17 cellular contexts compared by ENCODE assay signal in genomic region chr10:90587081-90587491, GRCh38.
DNase-seq lines count a peak whose midpoint lies in the region; TF ChIP-seq lines count a peak whose summit lies in the region.
"Had no signal": no experiment of that assay in that cellular context is flagged by ENCODE, and none has a peak within 500 bp of the region (broad histone marks: within the 10 kb centered on the region; RNA-seq: fewer than 3 reads in every experiment).

No MANE protein-coding gene starts in this region.

- TF ChIP-seq CTCF in brain microvascular endothelial cell (IDR thresholded peaks at IDR 0.05; ENCODE audit: low read depth, low read length, missing control alignments), result no peak

- peak; percentile 41 for DNase-seq in DMS53 treated with DMSO at 0.1 percent for 48 hours (lab: John Stamatoyannopoulos, UW; ENCODE audit: unreplicated experiment)
- DNase-seq in NCI-H226, result peak; percentile 85
- DNase-seq in brain microvascular endothelial cell, result peak; percentile 78
- DNase-seq in kidney glomerular epithelial cell (lab: John Stamatoyannopoulos, UW), result peak; percentile 78
- DNase-seq in activated effector memory CD4-positive, alpha-beta T cell treated with Interleukin-2 at 50 U/mL for 16 hours, result no peak
- no peak for DNase-seq in iPS-NIHi11 (ENCODE audit: low spot score)
- DNase-seq in dermis blood vessel endothelial cell, result no peak
- no peak for DNase-seq in activated CD4-positive, alpha-beta T cell treated with anti-CD3 and anti-CD28 coated beads for 48 hours
- DNase-seq: activated B cell treated with CpG ODN at 0.5 μM for 24 hours; amniotic stem cell; DMS153; naive B cell; NCI-H2081 treated with DMSO at 0.1 percent for 48 hours; retina; stimulated activated CD4-positive, alpha-beta T cell treated with anti-CD3 and anti-CD28 coated beads, Interleukin-4, amount 100 ng/mL, for 4 hours; stimulated activated naive CD4-positive, alpha-beta T cell had no signal

- in situ Hi-C loops in brain microvascular endothelial cell (cut with HindIII; ENCODE audit: low pct_ligation_motif_present, low sequenced_read_pairs), result no loop called here

- no peak overlapping the region for H3K4me3 ChIP-seq in brain microvascular endothelial cell (ENCODE audit: low read depth, low read length)

- H3K27ac ChIP-seq in brain microvascular endothelial cell, result no peak overlapping the region
- H3K27ac ChIP-seq: KMS-11 had no signal

- H3K27me3 ChIP-seq in brain microvascular endothelial cell (replicated peaks), result no peaks in the 10 kb centered on the region

- H3K36me3 ChIP-seq in brain microvascular endothelial cell (replicated peaks), result no peaks in the 10 kb centered on the region

Comparison
In these comparisons a context has a peak if more than half of its experiments do, and no peak if none do; other contexts are left out.
1. DNase-seq: peak in DMS53 treated with DMSO at 0.1 percent for 48 hours (single experiment), NCI-H226 (single experiment), brain microvascular endothelial cell (single experiment) and kidney glomerular epithelial cell (single experiment); none in activated effector memory CD4-positive, alpha-beta T cell treated with Interleukin-2 at 50 U/mL for 16 hours (single experiment), iPS-NIHi11 (single experiment), dermis blood vessel endothelial cell (single experiment) and activated CD4-positive, alpha-beta T cell treated with anti-CD3 and anti-CD28 coated beads for 48 hours (single experiment).